In genomic region chr1:148264374-148265276, GRCh38 we compare ENCODE assay signal across 8 cellular contexts.
A peak's percentile ranks its signal among the peaks of the same experiment; 100 is the strongest.
DNase-seq lines count a peak whose midpoint lies in the region; ATAC-seq and TF ChIP-seq lines count a peak whose summit lies in the region.

No MANE protein-coding gene starts in this region.

- peaks cover 7% of the 10 kb centered on the region for H3K27me3 Mint-ChIP-seq in activated T-cell treated with anti-CD3 and anti-CD28 coated beads, Interleukin-2, amount 50 U/mL, for 72 hours (ENCODE audit: low read depth)

- peak overlapping the region; percentile 84 to 91 for H3K4me3 Mint-ChIP-seq in activated T-cell treated with anti-CD3 and anti-CD28 coated beads, Interleukin-2, amount 50 U/mL, for 72 hours

- DNase-seq in right cardiac atrium: peak; percentile 19 to 48 (median 27)
- no peak for DNase-seq in cardiac septum (ENCODE audit: low spot score)
- DNase-seq in activated T-cell treated with anti-CD3 and anti-CD28 coated beads, Interleukin-2, amount 50 U/mL, for 72 hours: peak; percentile 32 to 38
- DNase-seq in thoracic aorta (ENCODE audit: low spot score): no peak
- no peak for DNase-seq in epidermal melanocyte (ENCODE audit: insufficient read length, low spot score)
- no peak for DNase-seq in NCI-H187 (lab: John Stamatoyannopoulos, UW)

- WGBS in right cardiac atrium: 40% methylated on average over 29 of the region's 29 CpGs

- H3K9me3 ChIP-seq in right cardiac atrium (ENCODE audit: control insufficient read depth, low read length) (no peaks in the 10 kb centered on the region), iPS-15b (ENCODE audit: control insufficient read depth, insufficient read depth, low read length) (no peaks in the 10 kb centered on the region), thoracic aorta (no peaks in the 10 kb centered on the region)

- H3K4me1 ChIP-seq in right cardiac atrium (ENCODE audit: control insufficient read depth, insufficient read depth, low read length) (no peaks in the 10 kb centered on the region), iPS-15b (ENCODE audit: control insufficient read depth, insufficient read depth, low read length) (no peaks in the 10 kb centered on the region), thoracic aorta (ENCODE audit: control insufficient read depth in 1 of 2, low read depth in 2 of 2) (peaks cover 0 to 11% of the 10 kb centered on the region in 2 donors)

- no peaks in the 10 kb centered on the region for H3K9me3 Mint-ChIP-seq in activated T-cell treated with anti-CD3 and anti-CD28 coated beads, Interleukin-2, amount 50 U/mL, for 72 hours

- TF ChIP-seq CTCF in thoracic aorta (IDR thresholded peaks at IDR 0.05): no peak

- peak overlapping the region; percentile 84 for H3K27ac Mint-ChIP-seq in activated T-cell treated with anti-CD3 and anti-CD28 coated beads, Interleukin-2, amount 50 U/mL, for 72 hours

- no peak overlapping the region for H3K27ac ChIP-seq in right cardiac atrium (ENCODE audit: low read length)
- no peak overlapping the region for H3K27ac ChIP-seq in thoracic aorta

- intact Hi-C loops in right cardiac atrium (cut with DNase I): no loop called here
- intact Hi-C loops in cardiac septum (cut with DNase I): no loop called here

- no peak overlapping the region for H3K4me3 ChIP-seq in right cardiac atrium (ENCODE audit: low read length)
- peak overlapping the region; percentile 73 for H3K4me3 ChIP-seq in iPS-15b (ENCODE audit: low read depth, low read length)
- H3K4me3 ChIP-seq in thoracic aorta: peak overlapping the region; percentile 77

- no peaks in the 10 kb centered on the region for H3K36me3 Mint-ChIP-seq in activated T-cell treated with anti-CD3 and anti-CD28 coated beads, Interleukin-2, amount 50 U/mL, for 72 hours (ENCODE audit: insufficient read depth in 2 of 2)

- no peaks in the 10 kb centered on the region for H3K27me3 ChIP-seq in right cardiac atrium (ENCODE audit: control insufficient read depth, insufficient read depth)
- no peaks in the 10 kb centered on the region for H3K27me3 ChIP-seq in iPS-15b (ENCODE audit: control insufficient read depth, insufficient read depth, low read length)
- H3K27me3 ChIP-seq in thoracic aorta (replicated peaks; ENCODE audit: insufficient read depth): no peaks in the 10 kb centered on the region

- peak overlapping the region; percentile 73 for H3K9ac ChIP-seq in iPS-15b (ENCODE audit: low read depth, low read length)

- H3K36me3 ChIP-seq in iPS-15b (ENCODE audit: control insufficient read depth, insufficient read depth, low read length): no peaks in the 10 kb centered on the region
- no peaks in the 10 kb centered on the region for H3K36me3 ChIP-seq in thoracic aorta

- ATAC-seq in right cardiac atrium (peak in 1 of 2 donors; percentile 15), thoracic aorta (ENCODE audit: insufficient number of reproducible peaks, low FRiP score, low read depth) (no peak), HG02642 (IDR thresholded peaks at IDR 0.05; ENCODE audit: poor library complexity, unreplicated experiment) (no peak)
- ATAC-seq in activated T-cell treated with anti-CD3 and anti-CD28 coated beads, Interleukin-2, amount 50 U/mL, for 72 hours (replicated peaks in 1 of 2): peak in 1 of 2 donors; percentile 21

- peaks cover 20% of the 10 kb centered on the region for H3K4me1 Mint-ChIP-seq in activated T-cell treated with anti-CD3 and anti-CD28 coated beads, Interleukin-2, amount 50 U/mL, for 72 hours (ENCODE audit: low read depth)

Comparison
In these comparisons a context has a peak if more than half of its experiments do, and no peak if none do; other contexts are left out.
1. DNase-seq: peak in right cardiac atrium (3 of 3) and activated T-cell treated with anti-CD3 and anti-CD28 coated beads, Interleukin-2, amount 50 U/mL, for 72 hours (2 of 2); none in cardiac septum (single experiment), thoracic aorta (single experiment), epidermal melanocyte (single experiment) and NCI-H187 (0 of 2).